ENCODE assay signal across 15 cellular contexts in the genomic region with DNA sequence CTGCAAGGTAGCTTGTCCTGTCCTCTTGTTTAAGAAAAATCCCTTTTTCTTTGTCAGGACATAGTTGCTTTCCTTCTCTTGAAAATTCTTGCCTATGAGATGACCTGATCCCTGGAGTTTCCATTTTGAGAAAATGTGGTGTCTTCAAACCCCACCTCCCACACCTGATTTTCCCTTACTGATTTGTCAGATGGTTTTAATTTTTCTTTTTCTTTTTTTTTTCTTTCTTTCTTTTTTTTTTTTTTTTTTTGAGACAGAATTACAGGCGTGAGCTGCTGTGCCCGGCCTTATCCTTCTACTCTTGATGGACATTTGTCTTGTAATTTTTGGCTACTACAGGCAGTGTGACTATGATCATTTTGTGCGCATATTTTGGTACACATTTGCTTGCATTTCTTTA.
DNase-seq lines count a peak whose midpoint lies in the region; ATAC-seq and TF ChIP-seq lines count a peak whose summit lies in the region.
"Had no signal": no experiment of that assay in that cellular context is flagged by ENCODE, and none has a peak within 500 bp of the region (broad histone marks: within the 10 kb centered on the region; RNA-seq: fewer than 3 reads in every experiment).

No MANE protein-coding gene starts in this region.

- peaks cover 11% of the 10 kb centered on the region for H3K9me3 Mint-ChIP-seq in central memory CD8-positive, alpha-beta T cell

- no peak for DNase-seq in AG10803 (ENCODE audit: low read depth)
- no peak for DNase-seq in central memory CD8-positive, alpha-beta T cell (ENCODE audit: low spot score in 2 of 2)
- no peak for DNase-seq in CD1c-positive myeloid dendritic cell (ENCODE audit: extremely low spot score)
- DNase-seq in NCI-H2107 treated with DMSO at 0.1 percent for 48 hours (lab: John Stamatoyannopoulos, UW; ENCODE audit: unreplicated experiment), result no peak
- no peak for DNase-seq in activated effector memory CD4-positive, alpha-beta T cell treated with anti-CD3 and anti-CD28 coated beads, Interleukin-2, amount 50 U/mL, for 16 hours
- DNase-seq: Caco-2, kidney glomerular epithelial cell, NCI-H1048, NCI-H526 treated with DMSO at 0.1 percent for 48 hours, SW 1271, transverse colon had no signal

- ATAC-seq in central memory CD8-positive, alpha-beta T cell (replicated peaks; ENCODE audit: extremely low read depth, poor library complexity, severe bottlenecking), result no peak
- no peak for ATAC-seq in HG02798 (IDR thresholded peaks at IDR 0.05; ENCODE audit: poor library complexity, unreplicated experiment)

- H3K36me3 Mint-ChIP-seq in central memory CD8-positive, alpha-beta T cell (ENCODE audit: insufficient read depth), result peaks cover 22% of the 10 kb centered on the region

- H3K4me1 Mint-ChIP-seq in central memory CD8-positive, alpha-beta T cell, result peaks cover 17% of the 10 kb centered on the region

- H3K27ac Mint-ChIP-seq in central memory CD8-positive, alpha-beta T cell (ENCODE audit: low read depth), result peak overlapping the region; percentile 87

- H3K9ac ChIP-seq in HUES48 (ENCODE audit: low read depth, low read length), result no peak overlapping the region
- H3K9ac ChIP-seq in muscle layer of colon (ENCODE audit: low read length), result peak overlapping the region; percentile 83

- H3K27me3 Mint-ChIP-seq in central memory CD8-positive, alpha-beta T cell, result no peaks in the 10 kb centered on the region

- H3K4me1 ChIP-seq in HUES48 (ENCODE audit: control insufficient read depth, insufficient read depth, low read length) (no peaks in the 10 kb centered on the region), muscle layer of colon (ENCODE audit: insufficient read depth, low read length) (peaks cover 13% of the 10 kb centered on the region)
- H3K4me1 ChIP-seq: Caco-2 had no signal

- H3K36me3 ChIP-seq in HUES48 (ENCODE audit: control insufficient read depth, insufficient read depth, low read length), result peaks cover 25% of the 10 kb centered on the region
- H3K36me3 ChIP-seq in muscle layer of colon (ENCODE audit: insufficient read depth, low read length), result peaks cover 4% of the 10 kb centered on the region

- H3K9me3 ChIP-seq in HUES48 (ENCODE audit: control insufficient read depth, insufficient read depth, low read length) (peaks cover 9% of the 10 kb centered on the region; the same call in 1 of the 2 replicates), muscle layer of colon (ENCODE audit: low read length) (peaks cover 7% of the 10 kb centered on the region)
- H3K9me3 ChIP-seq: adrenal gland had no signal

- peak overlapping the region; percentile 99 for H3K4me3 ChIP-seq in AG10803 (ENCODE audit: low read length)
- H3K4me3 ChIP-seq in HUES48 (ENCODE audit: low read depth, low read length), result peak overlapping the region; percentile 96
- H3K4me3 ChIP-seq in muscle layer of colon (ENCODE audit: low read depth in 1 of 2, low read length in 2 of 2), result peak overlapping the region in 1 of 2 donors; percentile 100

- H3K27ac ChIP-seq in HUES48 (ENCODE audit: low read depth, low read length), result no peak overlapping the region
- no peak overlapping the region for H3K27ac ChIP-seq in muscle layer of colon (ENCODE audit: low read depth, low read length)

- H3K4me3 Mint-ChIP-seq in central memory CD8-positive, alpha-beta T cell, result no peak overlapping the region

- H3K27me3 ChIP-seq in HUES48 (ENCODE audit: control insufficient read depth, insufficient read depth, low read length), result no peaks in the 10 kb centered on the region
- H3K27me3 ChIP-seq in muscle layer of colon (ENCODE audit: control insufficient read depth in 1 of 2, insufficient read depth in 2 of 2, low read length in 2 of 2), result no peaks in the 10 kb centered on the region
- H3K27me3 ChIP-seq: adrenal gland, transverse colon had no signal

- TF ChIP-seq CTCF in AG10803 (conservative IDR thresholded peaks at IDR 0.05; ENCODE audit: low read length), result no peak
